In genomic region chr11:76860539-76861475, GRCh38 we compare ENCODE assay signal across 8 cellular contexts. TPM values are rescaled to one million over a fixed set of nuclear protein-coding genes. Genes with fewer than 3 reads are reported as not detected.
DNase-seq lines count a peak whose midpoint lies in the region; ATAC-seq and TF ChIP-seq lines count a peak whose summit lies in the region.

Gene ACER3, plus strand, starts transcription at chr11:76860918. Its CDS starts 59 bp downstream, at chr11:76860977.

- H3K4me3 ChIP-seq in endodermal cell (ENCODE audit: low read length): peak within 1 kb of the TSS; percentile 83

- peak within 1 kb of the TSS; percentile 97 for H3K27ac Mint-ChIP-seq in endodermal cell
- H3K27ac Mint-ChIP-seq in mesothelial cell of epicardium: peak within 1 kb of the TSS; percentile 91

- in situ Hi-C loops in Caki2 (cut with HindIII; ENCODE audit: low pct_unique_long_range_greater_than_20kb, low sequenced_read_pairs): no loop called here

- H3K4me1 Mint-ChIP-seq in endodermal cell (peaks cover 12% of the 10 kb centered on the region), mesothelial cell of epicardium (peaks cover 13% of the 10 kb centered on the region)

- TF ChIP-seq CTCF in endodermal cell (conservative IDR thresholded peaks at IDR 0.05) (peak; percentile 38), mesothelial cell of epicardium (IDR thresholded peaks at IDR 0.05; ENCODE audit: unreplicated experiment) (no peak)

- H3K9me3 ChIP-seq in endodermal cell (ENCODE audit: control insufficient read depth, low read length): no peaks in the 10 kb centered on the region

- peaks cover 6% of the 10 kb centered on the region for H3K4me1 ChIP-seq in endodermal cell (ENCODE audit: control insufficient read depth, insufficient read depth, low read length)

- DNase-seq in Caki2 (ENCODE audit: low read depth): peak; percentile 83
- peak; percentile 49 for DNase-seq in HS-27A (ENCODE audit: low read depth)
- peak; percentile 82 for DNase-seq in NOMO-1 treated with dmso at 0.1 percent for 144 hours (lab: John Stamatoyannopoulos, UW; ENCODE audit: unreplicated experiment)
- peak; percentile 67 to 88 (median 87) for DNase-seq in activated CD8-positive, alpha-beta memory T cell treated with anti-CD3 and anti-CD28 coated beads for 48 hours (ENCODE audit: low read depth in 2 of 3, low spot score in 2 of 3)
- peak; percentile 97 for DNase-seq in endodermal cell
- DNase-seq in mesothelial cell of epicardium (ENCODE audit: low spot score in 2 of 2, unreplicated experiment in 2 of 2): peak; percentile 83 to 85
- DNase-seq in stimulated activated CD8-positive, alpha-beta memory T cell treated with anti-CD3 and anti-CD28 coated beads, Interleukin-15, amount 100 ng/mL, for 48 hours (ENCODE audit: low read depth in 2 of 2): peak; percentile 90 to 91

- peak within 1 kb of the TSS; percentile 71 for H3K9ac ChIP-seq in endodermal cell (ENCODE audit: extremely low read depth, low read length, poor library complexity, severe bottlenecking)

- H3K36me3 ChIP-seq in endodermal cell (ENCODE audit: control insufficient read depth, insufficient read depth, low read length): no peaks in the 10 kb centered on the region

- 1 to 3% methylated on average over 24 to 73 of the region's 73 CpGs for WGBS in endodermal cell (ENCODE audit: insufficient coverage in 1 of 2, insufficient read length in 1 of 2), 2 experiments

- H3K27me3 Mint-ChIP-seq in endodermal cell (ENCODE audit: insufficient read depth): peaks cover 3% of the 10 kb centered on the region
- H3K27me3 Mint-ChIP-seq in mesothelial cell of epicardium (ENCODE audit: low read depth): no peaks in the 10 kb centered on the region

- peaks cover 4% of the 10 kb centered on the region for H3K36me3 Mint-ChIP-seq in endodermal cell (ENCODE audit: low read depth)
- H3K36me3 Mint-ChIP-seq in mesothelial cell of epicardium: no peaks in the 10 kb centered on the region

- peak; percentile 86 for ATAC-seq in GM19468 (IDR thresholded peaks at IDR 0.05; ENCODE audit: extremely low read depth, unreplicated experiment)

- H3K9me3 Mint-ChIP-seq in endodermal cell (peaks cover 1% of the 10 kb centered on the region), mesothelial cell of epicardium (no peaks in the 10 kb centered on the region)

- peak within 1 kb of the TSS; percentile 72 for H3K27ac ChIP-seq in endodermal cell (ENCODE audit: low read depth, low read length)

- H3K4me3 Mint-ChIP-seq in endodermal cell (peak within 1 kb of the TSS; percentile 85), mesothelial cell of epicardium (peak within 1 kb of the TSS; percentile 88)

- no peaks in the 10 kb centered on the region for H3K27me3 ChIP-seq in endodermal cell (ENCODE audit: control insufficient read depth, insufficient read depth, low read length, poor library complexity, severe bottlenecking)

RNA-seq across cellular contexts. Expression of gene ACER3, which starts in this region (rescaled TPM):
- 1.2 and 5.7 TPM in 2 replicates for total RNA-seq in Caki2 (2014; rRNA removed; shearing (Covaris generic); ENCODE audit: low replicate concordance)
- 10 to 100 TPM; 18.5 to 23.2 TPM for total RNA-seq in endodermal cell
- 10.0 TPM for polyA plus RNA-seq in endodermal cell (2013, experiment 1 of 2)
- 10.6 TPM for polyA plus RNA-seq in endodermal cell (2013, experiment 2 of 2)
- total RNA-seq in mesothelial cell of epicardium: 15.1 to 17.5 TPM (median 16.5 TPM) in 3 replicates

Comparison
In these comparisons a context has a peak if more than half of its experiments do, and no peak if none do; other contexts are left out.
1. Peak in every context shown above with its lines: DNase-seq, ATAC-seq, H3K4me3 ChIP-seq and H3K27ac ChIP-seq.